ENCODE assay signal across 8 cellular contexts in genomic region chr1:45206808-45207624, GRCh38. TPM values are rescaled to one million over a fixed set of nuclear protein-coding genes. Genes with fewer than 3 reads are reported as not detected.
DNase-seq lines count a peak whose midpoint lies in the region; ATAC-seq, FAIRE-seq and TF ChIP-seq lines count a peak whose summit lies in the region.

No MANE protein-coding gene starts in this region.

- peak in 2 of 4 donors; percentile 7 to 12 for ATAC-seq in psoas muscle
- ATAC-seq in HG03460 (IDR thresholded peaks at IDR 0.05; ENCODE audit: unreplicated experiment): no peak

- no peaks in the 10 kb centered on the region for H3K79me2 ChIP-seq in PC-9 (ENCODE audit: low read depth)

- FAIRE-seq in H54 (lab: Jason Lieb, UNC): no peak

- H3K27me3 ChIP-seq in GM06990 (replicated peaks; ENCODE audit: control insufficient read depth, insufficient read depth, low read length) (no peaks in the 10 kb centered on the region; the same call in 1 of the 2 replicates), PC-9 (ENCODE audit: insufficient read depth, low read depth) (peaks cover 6% of the 10 kb centered on the region; the same call in 1 of the 2 replicates), esophagus muscularis mucosa (no peaks in the 10 kb centered on the region), psoas muscle (ENCODE audit: insufficient read depth in 3 of 3, low read length in 2 of 3) (peaks cover 0 to 4% (median 0%) of the 10 kb centered on the region in 3 donors)

- TF ChIP-seq EP300 in esophagus muscularis mucosa (IDR thresholded peaks at IDR 0.05): no peak

- intact Hi-C loops in PC-9 (cut with micrococcal nuclease; ENCODE audit: unreplicated experiment): no loop called here
- intact Hi-C loops in esophagus muscularis mucosa (cut with DNase I): loop anchor here (5.0 to 10.0 kb wide), 2 partner anchors 95 to 192 kb away; partner anchors contain the start of genes HECTD3 and UROD
- intact Hi-C loops in psoas muscle (cut with DNase I): loop anchor here in 1 of 2 donors (10.0 kb wide), 1 partner anchor 88 kb away; no protein-coding TSS in a partner anchor

- POLR2A ChIA-PET in PC-9 (lab: Charles Lee; ENCODE audit: unreplicated experiment): no interaction called here

- H3K9me3 ChIP-seq in PC-9 (ENCODE audit: insufficient read depth, low read depth) (no peaks in the 10 kb centered on the region; the same call in 1 of the 2 replicates), esophagus muscularis mucosa (no peaks in the 10 kb centered on the region), psoas muscle (no peaks in the 10 kb centered on the region)

- no peaks in the 10 kb centered on the region for H4K20me1 ChIP-seq in PC-9 (ENCODE audit: insufficient read depth)

- H3K4me3 ChIP-seq in GM06990 (replicated peaks; ENCODE audit: low read depth, low read length): peak overlapping the region; percentile 58
- H3K4me3 ChIP-seq in PC-9: peak overlapping the region; percentile 95; the same call in 1 of the 2 replicates
- peak overlapping the region; percentile 84 to 97 (median 88) for H3K4me3 ChIP-seq in esophagus muscularis mucosa
- peak overlapping the region; percentile 97 for H3K4me3 ChIP-seq in psoas muscle

- no peak overlapping the region for H3K27ac ChIP-seq in PC-9
- H3K27ac ChIP-seq in esophagus muscularis mucosa (replicated peaks in 1 of 4): peak overlapping the region; percentile 87 to 94 (median 92)
- peak overlapping the region; percentile 73 for H3K27ac ChIP-seq in psoas muscle

- DNase-seq in GM06990 (ENCODE audit: extremely low read depth, insufficient read length) (no peak), PC-9 (no peak), esophagus muscularis mucosa (ENCODE audit: extremely low spot score) (no peak), psoas muscle (no peak), H54 (ENCODE audit: insufficient read length, low spot score) (no peak), NCI-H187 treated with DMSO at 0.1 percent for 48 hours (lab: John Stamatoyannopoulos, UW) (no peak)
- DNase-seq in stimulated activated naive CD4-positive, alpha-beta T cell treated with Interleukin-2 at 50 U/mL for 16 hours (lab: John Stamatoyannopoulos, UW): no peak

- H3K4me1 ChIP-seq in PC-9 (replicated peaks; ENCODE audit: insufficient read depth): peaks cover 13% of the 10 kb centered on the region
- peaks cover 9 to 37% (median 27%) of the 10 kb centered on the region in 4 donors for H3K4me1 ChIP-seq in esophagus muscularis mucosa
- H3K4me1 ChIP-seq in psoas muscle: peaks cover 12% of the 10 kb centered on the region

- no peaks in the 10 kb centered on the region; the same call in 1 of the 2 replicates for H3F3A ChIP-seq in PC-9 (ENCODE audit: insufficient read depth, low read depth)

- no peaks in the 10 kb centered on the region for H3K36me3 ChIP-seq in GM06990 (ENCODE audit: control insufficient read depth, insufficient read depth, low read length)
- H3K36me3 ChIP-seq in PC-9 (ENCODE audit: low read depth): no peaks in the 10 kb centered on the region
- no peaks in the 10 kb centered on the region for H3K36me3 ChIP-seq in esophagus muscularis mucosa
- H3K36me3 ChIP-seq in psoas muscle (ENCODE audit: insufficient read depth in 1 of 2, low read depth in 1 of 2): no peaks in the 10 kb centered on the region

- peak overlapping the region; percentile 99 for H3K4me2 ChIP-seq in PC-9

- no peak for TF ChIP-seq CTCF in GM06990 (IDR thresholded peaks at IDR 0.05; ENCODE audit: insufficient read depth, low read length, poor library complexity, severe bottlenecking)
- no peak for TF ChIP-seq CTCF in PC-9 (conservative IDR thresholded peaks at IDR 0.05)
- TF ChIP-seq CTCF in esophagus muscularis mucosa (IDR thresholded peaks at IDR 0.05): no peak
- TF ChIP-seq CTCF in psoas muscle (IDR thresholded peaks at IDR 0.05): no peak

- no TSS peak for BruUV-seq in PC-9 (replicated peaks; lab: Mats Ljungman, UMichigan)

- peak overlapping the region; percentile 84 for H2AFZ ChIP-seq in PC-9

- H3K9me2 ChIP-seq in PC-9 (ENCODE audit: insufficient read depth): no peaks in the 10 kb centered on the region

- WGBS in esophagus muscularis mucosa: 9% methylated on average over 18 of the region's 18 CpGs
- WGBS in psoas muscle, 3 donors: 10 to 11% (median 10%) methylated on average over 18 of the region's 18 CpGs

- CTCF ChIA-PET in PC-9 (lab: Charles Lee): no interaction called here

- no peak for TF ChIP-seq POLR2A in esophagus muscularis mucosa (IDR thresholded peaks at IDR 0.05; ENCODE audit: low read depth)
- TF ChIP-seq POLR2A in H54 (IDR thresholded peaks at IDR 0.05; ENCODE audit: low read depth, low read length): no peak

RNA-seq across cellular contexts. Expression of gene ZSWIM5, which starts 0.6 kb away (rescaled TPM):
- total RNA-seq in PC-9 (2021) (0.50 and 0.55 TPM in 2 replicates), esophagus muscularis mucosa (1 to 10 TPM; 3.3 to 6.2 (median 5.3) TPM), psoas muscle (under 1 TPM; 0.50 to 0.98 (median 0.70) TPM)
- under 1 TPM; 0.03 to 0.24 (median 0.21) TPM for polyA plus RNA-seq in psoas muscle
